21 cellular contexts compared by ENCODE assay signal in genomic region chrX:75337525-75337924, GRCh38.
DNase-seq lines count a peak whose midpoint lies in the region; ATAC-seq, FAIRE-seq and TF ChIP-seq lines count a peak whose summit lies in the region.
"Had no signal": no experiment of that assay in that cellular context is flagged by ENCODE, and none has a peak within 500 bp of the region (broad histone marks: within the 10 kb centered on the region; RNA-seq: fewer than 3 reads in every experiment).

No MANE protein-coding gene starts in this region.

- no peak overlapping the region for H3K4me3 ChIP-seq in bronchial epithelial cell (ENCODE audit: low read depth, low read length)
- H3K4me3 ChIP-seq: A549, BLaER1, GM23338 had no signal

- in situ Hi-C loops in ACHN (cut with HindIII; ENCODE audit: low pct_ligation_motif_present, low pct_unique_long_range_greater_than_20kb, low sequenced_read_pairs), result no loop called here

- H3K27me3 ChIP-seq in bronchial epithelial cell (ENCODE audit: control insufficient read depth, insufficient read depth, low read length), result no peaks in the 10 kb centered on the region
- H3K27me3 ChIP-seq: BLaER1 had no signal

- TF ChIP-seq CTCF in bronchial epithelial cell (IDR thresholded peaks at IDR 0.05; ENCODE audit: insufficient read depth, low read length, severe bottlenecking), result no peak

- intact Hi-C loops in posterior vena cava (cut with DNase I), result no loop called here

- no peak for ATAC-seq in GM21529 (IDR thresholded peaks at IDR 0.05; ENCODE audit: unreplicated experiment)
- ATAC-seq: A549; CD8-positive, alpha-beta T cell; GM23338; HCT116 had no signal

- H3K36me3 ChIP-seq in bronchial epithelial cell (ENCODE audit: control insufficient read depth, insufficient read depth, low read length), result no peaks in the 10 kb centered on the region

- peak; percentile 66 for FAIRE-seq in bronchial epithelial cell (lab: Jason Lieb, UNC)
- FAIRE-seq: A549, GM12892, GM18507, HTR-8/SVneo had no signal

- peak; percentile 46 for DNase-seq in DMS 273 (lab: John Stamatoyannopoulos, UW; ENCODE audit: unreplicated experiment)
- DNase-seq in DMS 273 treated with DMSO at 0.1 percent for 48 hours (lab: John Stamatoyannopoulos, UW), result no peak
- DNase-seq in RPMI8226, result peak; percentile 7
- no peak for DNase-seq in bronchial epithelial cell (ENCODE audit: low read depth)
- peak; percentile 14 for DNase-seq in myocyte (ENCODE audit: low read depth)
- no peak for DNase-seq in posterior vena cava (ENCODE audit: low spot score)
- DNase-seq in ACHN, result no peak
- DNase-seq: Calu3; CD8-positive, alpha-beta T cell; DMS79; GDM1; H7; IMR-90 had no signal

Comparison
In these comparisons a context has a peak if more than half of its experiments do, and no peak if none do; other contexts are left out.
1. DNase-seq: peak in DMS 273 (single experiment), RPMI8226 (single experiment) and myocyte (single experiment); none in DMS 273 treated with DMSO at 0.1 percent for 48 hours (single experiment), bronchial epithelial cell (single experiment), posterior vena cava (single experiment) and ACHN (single experiment).